Comparison of ENCODE assay signal across 11 cellular contexts in the genomic region with DNA sequence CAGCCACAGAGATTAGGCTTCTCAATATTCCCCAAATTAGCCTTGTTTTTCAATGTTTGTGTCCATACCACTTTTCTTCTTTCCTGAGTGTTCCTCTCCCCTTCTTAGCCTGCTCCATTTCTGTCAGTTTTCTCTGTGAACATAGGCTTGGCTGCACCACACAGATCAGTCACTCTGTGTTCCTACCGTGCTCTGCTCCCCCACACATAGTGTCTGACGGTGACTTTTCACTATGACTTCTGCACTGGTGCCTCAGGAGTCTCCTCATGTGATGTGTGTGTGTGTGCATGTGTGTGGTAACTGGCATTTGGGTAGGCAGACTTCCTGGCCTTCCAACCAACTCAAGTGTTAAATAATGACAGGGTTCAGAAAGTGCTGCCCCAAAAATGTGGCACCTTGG. TPM values are rescaled to one million over a fixed set of nuclear protein-coding genes. Genes with fewer than 3 reads are reported as not detected.
A peak's percentile ranks its signal among the peaks of the same experiment; 100 is the strongest.
DNase-seq lines count a peak whose midpoint lies in the region; ATAC-seq and TF ChIP-seq lines count a peak whose summit lies in the region.
"Had no signal": no experiment of that assay in that cellular context is flagged by ENCODE, and none has a peak within 500 bp of the region (broad histone marks: within the 10 kb centered on the region; RNA-seq: fewer than 3 reads in every experiment).

No MANE protein-coding gene starts in this region.

- H3K36me3 Mint-ChIP-seq in activated T-helper 17 cell treated with anti-CD3 and anti-CD28 coated beads, Interleukin-2, amount 50 U/mL, for 72 hours (ENCODE audit: low read depth) = no peaks in the 10 kb centered on the region

- peak; percentile 14 for DNase-seq in stimulated activated CD4-positive, alpha-beta T cell treated with anti-CD3 and anti-CD28 coated beads, Interleukin-1b, Interleukin-23, amount 100 ng/mL, for 48 hours
- DNase-seq in stimulated activated CD4-positive, alpha-beta T cell treated with anti-CD3 and anti-CD28 coated beads, Interleukin-2, amount 100 ng/mL, for 24 hours = no peak
- no peak for DNase-seq in lower leg skin (ENCODE audit: low spot score in 2 of 2)
- no peak for DNase-seq in NCI-H226
- no peak for DNase-seq in midbrain (lab: John Stamatoyannopoulos, UW)
- DNase-seq: activated CD4-positive, alpha-beta T cell treated with anti-CD3 and anti-CD28 coated beads for 1 hour; erythroblast; NCI-H2029 had no signal

- intact Hi-C loops in lower leg skin (cut with DNase I; ENCODE audit: low total_unique reads) = no loop called here

- no peak overlapping the region for H3K4me3 Mint-ChIP-seq in activated T-helper 17 cell treated with anti-CD3 and anti-CD28 coated beads, Interleukin-2, amount 50 U/mL, for 72 hours

- no peak overlapping the region for H3K4me3 ChIP-seq in lower leg skin (ENCODE audit: low read depth, poor library complexity, severe bottlenecking)

- TF ChIP-seq POLR2A in lower leg skin (IDR thresholded peaks at IDR 0.05) = no peak

- H3K27me3 Mint-ChIP-seq in activated T-helper 17 cell treated with anti-CD3 and anti-CD28 coated beads, Interleukin-2, amount 50 U/mL, for 72 hours = no peaks in the 10 kb centered on the region

- WGBS in lower leg skin, 2 donors = 71 to 74% methylated on average over 2 of the region's 2 CpGs

- no peak for TF ChIP-seq CTCF in lower leg skin (IDR thresholded peaks at IDR 0.05)

- H3K4me1 Mint-ChIP-seq in activated T-helper 17 cell treated with anti-CD3 and anti-CD28 coated beads, Interleukin-2, amount 50 U/mL, for 72 hours = peaks cover 5% of the 10 kb centered on the region

- ATAC-seq in HG03039 (IDR thresholded peaks at IDR 0.05; ENCODE audit: unreplicated experiment) = peak; percentile 78
- ATAC-seq in activated T-helper 17 cell treated with anti-CD3 and anti-CD28 coated beads, Interleukin-2, amount 50 U/mL, for 72 hours (replicated peaks) = peak; percentile 89
- ATAC-seq in HG03342 (IDR thresholded peaks at IDR 0.05; ENCODE audit: unreplicated experiment) = no peak

- H3K9me3 Mint-ChIP-seq in activated T-helper 17 cell treated with anti-CD3 and anti-CD28 coated beads, Interleukin-2, amount 50 U/mL, for 72 hours = no peaks in the 10 kb centered on the region

- no peak overlapping the region for H3K27ac Mint-ChIP-seq in activated T-helper 17 cell treated with anti-CD3 and anti-CD28 coated beads, Interleukin-2, amount 50 U/mL, for 72 hours

RNA-seq across cellular contexts. Expression of gene MYCBP2, which starts 47.9 kb away (rescaled TPM):
- 100 to 1,000 TPM in 1 of 2 donors, 10 to 100 TPM in 1; 69.1 to 101 TPM for total RNA-seq in activated T-helper 17 cell treated with anti-CD3 and anti-CD28 coated beads, Interleukin-2, amount 50 U/mL, for 72 hours
- 100 to 1,000 TPM; 189 to 242 (median 231) TPM for total RNA-seq in lower leg skin
